ENCODE assay signal across 8 cellular contexts in the genomic region with DNA sequence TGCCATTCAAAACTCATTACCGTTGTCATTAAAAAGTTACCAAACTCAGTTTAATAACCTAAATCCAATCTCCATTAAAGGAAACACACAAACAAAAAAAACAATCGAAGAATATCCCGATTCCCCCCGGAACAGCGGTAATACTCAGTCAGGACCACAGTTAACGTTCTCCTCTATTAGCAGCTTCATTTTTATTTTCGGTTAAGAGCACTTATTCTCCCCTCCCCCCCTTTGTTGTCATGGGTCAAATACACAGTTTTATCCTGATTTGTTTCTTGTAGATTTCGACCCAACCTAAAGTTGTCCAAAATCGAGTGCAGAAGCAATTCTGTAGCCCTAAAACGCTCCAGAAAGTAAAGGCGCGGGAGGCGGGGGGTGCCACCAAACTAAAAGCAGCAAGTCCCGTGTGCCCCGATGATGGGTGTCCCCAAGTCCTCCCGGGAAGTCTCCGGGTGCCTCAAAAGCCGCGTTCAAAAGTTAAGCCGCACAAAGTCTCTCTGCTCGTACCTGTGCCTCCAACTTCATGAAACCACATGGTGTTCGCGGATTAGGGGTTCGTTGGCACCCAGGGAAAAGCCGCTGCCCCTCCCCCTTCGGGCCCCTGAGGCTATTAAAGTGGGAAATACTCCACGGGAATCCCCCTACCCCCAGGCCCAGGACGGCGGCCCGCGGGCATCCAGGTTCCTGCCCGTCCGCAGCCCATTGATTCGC. TPM values are rescaled to one million over a fixed set of nuclear protein-coding genes. Genes with fewer than 3 reads are reported as not detected.
DNase-seq lines count a peak whose midpoint lies in the region; ATAC-seq, FAIRE-seq and TF ChIP-seq lines count a peak whose summit lies in the region.

No MANE protein-coding gene starts in this region.

- no peak for FAIRE-seq in GM12878 (lab: Jason Lieb, UNC)

- peaks cover 54% of the 10 kb centered on the region for H3K79me2 ChIP-seq in GM12878 (ENCODE audit: control insufficient read depth, insufficient read depth, low read length)

- no peak for TF ChIP-seq POLR2A in GM12878 (IDR thresholded peaks at IDR 0.05; ENCODE audit: low read depth, low read length)

- RAD21 ChIA-PET in GM12878 (lab: Charles Lee; ENCODE audit: unreplicated experiment), result interaction anchor here (1.0 to 2.4 kb wide), 2 partner anchors 20 to 220 kb away, joined by 4 to 9 read pairs; no protein-coding TSS in a partner anchor

- CTCF ChIA-PET in GM12878 (lab: Yijun Ruan, JAX), result interaction anchor here (0.6 to 2.1 kb wide), 2 partner anchors 20 to 67 kb away, joined by 3 to 19 read pairs; no protein-coding TSS in a partner anchor

- TF ChIP-seq EP300 in GM12878 (IDR thresholded peaks at IDR 0.05; ENCODE audit: borderline replicate concordance in 1 of 2, control insufficient read depth in 1 of 2, low read depth in 2 of 2, low read length in 2 of 2), result no peak

- H3K4me1 ChIP-seq in GM12878 (ENCODE audit: control insufficient read depth, insufficient read depth, low read length), result no peaks in the 10 kb centered on the region

- SMC1A ChIA-PET in GM12878 (lab: Charles Lee; ENCODE audit: uncharacterized antibody, unreplicated experiment), result interaction anchor here (0.6 to 2.4 kb wide), 4 partner anchors 10 to 231 kb away, joined by 3 to 9 read pairs (median 4); no protein-coding TSS in a partner anchor

- peak overlapping the region; percentile 83 for H3K4me2 ChIP-seq in GM12878 (ENCODE audit: control insufficient read depth, insufficient read depth)

- H3K36me3 ChIP-seq in GM12878 (ENCODE audit: control insufficient read depth in 2 of 2, insufficient read depth in 2 of 2, low read length in 1 of 2), result peaks cover 1 to 11% of the 10 kb centered on the region in 2 experiments

- H3K9me3 ChIP-seq in GM12878 (replicated peaks; ENCODE audit: control insufficient read depth, insufficient read depth, low read length), result no peaks in the 10 kb centered on the region

- in situ Hi-C loops in GM12878 (cut with MboI), result no loop called here

- POLR2A ChIA-PET in GM12878 (lab: Charles Lee), result interaction anchor here (0.6 to 1.4 kb wide), 8 partner anchors 9 to 168 kb away, joined by 3 to 7 read pairs (median 3); a partner anchor contains a TSS

- TF ChIP-seq RAD21 in GM12878 (IDR thresholded peaks at IDR 0.05; ENCODE audit: insufficient read depth, low read depth, low read length), result no peak

- TSS peak; percentile 69 for BruUV-seq in GM12878 (replicated peaks; lab: Mats Ljungman, UMichigan)

- under 1% methylated on average over 34 of the region's 34 CpGs for WGBS in GM12878 (ENCODE audit: insufficient coverage, insufficient replicate concordance, low lambda C conversion rate, missing lambda C conversion rate)

- no peaks in the 10 kb centered on the region for H3K27me3 ChIP-seq in GM12878 (replicated peaks in 1 of 2; ENCODE audit: control insufficient read depth in 2 of 2, insufficient read depth in 2 of 2, low read length in 1 of 2)
- no peaks in the 10 kb centered on the region for H3K27me3 ChIP-seq in layer of hippocampus (ENCODE audit: control insufficient read depth, insufficient read depth, low read length)

- H3K27ac ChIP-seq in GM12878 (ENCODE audit: control insufficient read depth, insufficient read depth), result peak overlapping the region; percentile 95
- H3K27ac ChIP-seq in layer of hippocampus (ENCODE audit: low read depth, low read length), result peak overlapping the region; percentile 99

- no peak for TF ChIP-seq CTCF in AG10803 (conservative IDR thresholded peaks at IDR 0.05; ENCODE audit: low read length)
- TF ChIP-seq CTCF in GM12878 (IDR thresholded peaks at IDR 0.05 in 2 of 3, conservative IDR thresholded peaks at IDR 0.05 in 1 of 3; ENCODE audit: control insufficient read depth in 2 of 3, extremely low read depth in 1 of 3, insufficient read depth in 1 of 3, low read depth in 3 of 3, low read length in 3 of 3), result no peak

- H4K20me1 ChIP-seq in GM12878 (ENCODE audit: control insufficient read depth, insufficient read depth), result no peaks in the 10 kb centered on the region

- H3K4me3 ChIP-seq in AG10803 (ENCODE audit: low read length) (peak overlapping the region; percentile 93), GM12878 (peak overlapping the region; percentile 92)

- H2AFZ ChIP-seq in GM12878 (ENCODE audit: control insufficient read depth, low read depth, low read length), result no peak overlapping the region; the same call in 1 of the 2 replicates

- ATAC-seq in GM21786 (IDR thresholded peaks at IDR 0.05; ENCODE audit: unreplicated experiment), result peak; percentile 3
- peak; percentile 23 for ATAC-seq in GM12878
- no peak for ATAC-seq in GM18511 (IDR thresholded peaks at IDR 0.05; ENCODE audit: unreplicated experiment)

- H3K9ac ChIP-seq in GM12878 (ENCODE audit: control insufficient read depth, insufficient read depth, low read length), result peak overlapping the region; percentile 89

- DNase-seq in AG10803 (ENCODE audit: low read depth) (no peak), RPMI8226 (peak; percentile 53), GM12878 (ENCODE audit: low read depth, low spot score) (no peak), NCI-H510A (lab: John Stamatoyannopoulos, UW) (no peak)
- DNase-seq in stimulated activated CD4-positive, alpha-beta T cell treated with anti-CD3 and anti-CD28 coated beads, Interleukin-4, amount 100 ng/mL, for 1 hour, result peak; percentile 45

- intact Hi-C loops in GM12878 (cut with micrococcal nuclease; ENCODE audit: unreplicated experiment), result loop anchor here (5.0 kb wide), 1 partner anchor 149 kb away; no protein-coding TSS in a partner anchor

RNA-seq across cellular contexts. Expression of a gene that starts 1.0 kb away (rescaled TPM):
- 19.8 and 21.3 TPM in 2 replicates for total RNA-seq in GM12878 (2013; cell fraction: nucleolus; rRNA removed)
- total RNA-seq in GM12878 (2014; rRNA removed) (163 and 207 TPM in 2 replicates), GM12878 (2014; rRNA removed; fragmentation: Illumina TruSeq; extraction: Trizol) (312 and 322 TPM in 2 replicates), GM12878 (2021) (506 and 514 TPM in 2 replicates)
- polyA plus RNA-seq in GM12878 (2011; ENCODE audit: low read depth), result 65.4 TPM
- polyA plus RNA-seq in GM12878 (2011; rRNA removed) (603 and 801 TPM in 2 replicates), GM12878 (2014; fragmentation: Illumina TruSeq; extraction: Trizol) (265 and 335 TPM in 2 replicates), GM12878 (2014; fragmentation: Nextera tagmentation; extraction: Ambion mirVana) (100 to 1,000 TPM; 709 to 767 TPM), GM12878 (2014; rRNA removed) (232 and 249 TPM in 2 replicates), GM12878 (2016; fragmentation: Nextera tagmentation; extraction: Ambion mirVana) (100 to 1,000 TPM; 755 to 803 TPM)
- polyA plus RNA-seq in GM12878 (2011; cell fraction: cytosol; rRNA removed), result 90.6 and 121 TPM in 2 replicates
- polyA plus RNA-seq in GM12878 (2011; cell fraction: nucleus; rRNA removed), result 80.5 and 124 TPM in 2 replicates
- polyA plus RNA-seq in GM12878 (2012), result 224 and 225 TPM in 2 replicates
- polyA minus RNA-seq in GM12878 (2011; rRNA and poly(A)+ RNA removed), result 63.9 and 102 TPM in 2 replicates
- polyA minus RNA-seq in GM12878 (2011; cell fraction: cytosol; rRNA and poly(A)+ RNA removed), result 148 and 173 TPM in 2 replicates
- polyA minus RNA-seq in GM12878 (2011; cell fraction: nucleus; rRNA and poly(A)+ RNA removed), result 13.5 and 14.2 TPM in 2 replicates

RNA-seq across cellular contexts. Expression of a gene that starts 23.7 kb away (rescaled TPM):
- total RNA-seq in GM12878 (2013; cell fraction: nucleolus; rRNA removed), result 89.4 and 98.6 TPM in 2 replicates
- total RNA-seq in GM12878 (2014; rRNA removed) (47.1 and 57.8 TPM in 2 replicates), GM12878 (2014; rRNA removed; fragmentation: Illumina TruSeq; extraction: Trizol) (52.9 and 54.0 TPM in 2 replicates), GM12878 (2021) (82.5 and 97.9 TPM in 2 replicates)
- 58.6 TPM for polyA plus RNA-seq in GM12878 (2011; ENCODE audit: low read depth)
- polyA plus RNA-seq in GM12878 (2011; rRNA removed) (80.8 and 92.9 TPM in 2 replicates), GM12878 (2014; fragmentation: Illumina TruSeq; extraction: Trizol) (59.6 and 65.9 TPM in 2 replicates), GM12878 (2014; fragmentation: Nextera tagmentation; extraction: Ambion mirVana) (100 to 1,000 TPM; 127 to 135 TPM), GM12878 (2014; rRNA removed) (83.2 and 87.8 TPM in 2 replicates), GM12878 (2016; fragmentation: Nextera tagmentation; extraction: Ambion mirVana) (100 to 1,000 TPM; 103 to 104 TPM)
- polyA plus RNA-seq in GM12878 (2011; cell fraction: cytosol; rRNA removed), result 112 and 130 TPM in 2 replicates
- polyA plus RNA-seq in GM12878 (2011; cell fraction: nucleus; rRNA removed), result 362 and 389 TPM in 2 replicates
- polyA plus RNA-seq in GM12878 (2012), result 37.7 and 46.3 TPM in 2 replicates
- 80.2 and 80.8 TPM in 2 replicates for polyA minus RNA-seq in GM12878 (2011; rRNA and poly(A)+ RNA removed)
- 24.1 and 34.9 TPM in 2 replicates for polyA minus RNA-seq in GM12878 (2011; cell fraction: cytosol; rRNA and poly(A)+ RNA removed)
- polyA minus RNA-seq in GM12878 (2011; cell fraction: nucleus; rRNA and poly(A)+ RNA removed), result 54.2 and 98.1 TPM in 2 replicates

RNA-seq across cellular contexts. Expression of a gene that starts 27.5 kb away (rescaled TPM):
- total RNA-seq in GM12878 (2013; cell fraction: nucleolus; rRNA removed), result 43.4 and 56.9 TPM in 2 replicates
- total RNA-seq in GM12878 (2014; rRNA removed) (150 and 158 TPM in 2 replicates), GM12878 (2014; rRNA removed; fragmentation: Illumina TruSeq; extraction: Trizol) (324 and 357 TPM in 2 replicates), GM12878 (2021) (316 and 327 TPM in 2 replicates)
- polyA plus RNA-seq in GM12878 (2011; ENCODE audit: low read depth), result 208 TPM
- polyA plus RNA-seq in GM12878 (2011; rRNA removed) (79.7 and 112 TPM in 2 replicates), GM12878 (2014; fragmentation: Illumina TruSeq; extraction: Trizol) (101 and 318 TPM in 2 replicates), GM12878 (2014; fragmentation: Nextera tagmentation; extraction: Ambion mirVana) (100 to 1,000 TPM in 1 of 2 experiments, 10 to 100 TPM in 1; 95.9 to 140 TPM), GM12878 (2014; rRNA removed) (339 and 341 TPM in 2 replicates), GM12878 (2016; fragmentation: Nextera tagmentation; extraction: Ambion mirVana) (100 to 1,000 TPM; 648 to 651 TPM)
- 288 and 290 TPM in 2 replicates for polyA plus RNA-seq in GM12878 (2011; cell fraction: cytosol; rRNA removed)
- polyA plus RNA-seq in GM12878 (2011; cell fraction: nucleus; rRNA removed), result 199 and 203 TPM in 2 replicates
- 277 and 284 TPM in 2 replicates for polyA plus RNA-seq in GM12878 (2012)
- 39.5 and 98.5 TPM in 2 replicates for polyA minus RNA-seq in GM12878 (2011; rRNA and poly(A)+ RNA removed)
- polyA minus RNA-seq in GM12878 (2011; cell fraction: cytosol; rRNA and poly(A)+ RNA removed), result 111 and 140 TPM in 2 replicates
- polyA minus RNA-seq in GM12878 (2011; cell fraction: nucleus; rRNA and poly(A)+ RNA removed), result 46.9 and 65.1 TPM in 2 replicates

RNA-seq across cellular contexts. Expression of a gene that starts 50.2 kb away (rescaled TPM):
- total RNA-seq in GM12878 (2013; cell fraction: nucleolus; rRNA removed), result 22.0 and 36.6 TPM in 2 replicates
- total RNA-seq in GM12878 (2014; rRNA removed), result 115 and 144 TPM in 2 replicates
- total RNA-seq in GM12878 (2014; rRNA removed; fragmentation: Illumina TruSeq; extraction: Trizol), result 41.6 and 43.7 TPM in 2 replicates
- total RNA-seq in GM12878 (2021), result 86.3 and 88.5 TPM in 2 replicates
- polyA plus RNA-seq in GM12878 (2011; ENCODE audit: low read depth), result 15.1 TPM
- 17.4 and 40.2 TPM in 2 replicates for polyA plus RNA-seq in GM12878 (2011; rRNA removed)
- 45.1 and 76.6 TPM in 2 replicates for polyA plus RNA-seq in GM12878 (2011; cell fraction: cytosol; rRNA removed)
- polyA plus RNA-seq in GM12878 (2011; cell fraction: nucleus; rRNA removed), result 82.6 and 87.6 TPM in 2 replicates
- polyA plus RNA-seq in GM12878 (2012), result 49.7 and 55.2 TPM in 2 replicates
- 10.4 and 24.2 TPM in 2 replicates for polyA plus RNA-seq in GM12878 (2014; fragmentation: Illumina TruSeq; extraction: Trizol)
- 1 to 10 TPM; 3.7 to 9.8 TPM for polyA plus RNA-seq in GM12878 (2014; fragmentation: Nextera tagmentation; extraction: Ambion mirVana)
- polyA plus RNA-seq in GM12878 (2014; rRNA removed), result 158 and 188 TPM in 2 replicates
- 100 to 1,000 TPM; 116 to 129 TPM for polyA plus RNA-seq in GM12878 (2016; fragmentation: Nextera tagmentation; extraction: Ambion mirVana)
- polyA minus RNA-seq in GM12878 (2011; rRNA and poly(A)+ RNA removed), result 10.6 and 15.4 TPM in 2 replicates
- polyA minus RNA-seq in GM12878 (2011; cell fraction: cytosol; rRNA and poly(A)+ RNA removed), result 7.4 and 11.4 TPM in 2 replicates
- polyA minus RNA-seq in GM12878 (2011; cell fraction: nucleus; rRNA and poly(A)+ RNA removed), result 20.4 and 32.2 TPM in 2 replicates

Comparison
In these comparisons a context has a peak if more than half of its experiments do, and no peak if none do; other contexts are left out.
1. DNase-seq: peak in RPMI8226 (single experiment) and stimulated activated CD4-positive, alpha-beta T cell treated with anti-CD3 and anti-CD28 coated beads, Interleukin-4, amount 100 ng/mL, for 1 hour (single experiment); none in AG10803 (single experiment), GM12878 (single experiment) and NCI-H510A (single experiment).